Comparison of ENCODE assay signal across 11 cellular contexts in genomic region chr5:172178301-172179031, GRCh38. TPM values are rescaled to one million over a fixed set of nuclear protein-coding genes. Genes with fewer than 3 reads are reported as not detected.
DNase-seq lines count a peak whose midpoint lies in the region; ATAC-seq and TF ChIP-seq lines count a peak whose summit lies in the region.
"Had no signal": no experiment of that assay in that cellular context is flagged by ENCODE, and none has a peak within 500 bp of the region (broad histone marks: within the 10 kb centered on the region; RNA-seq: fewer than 3 reads in every experiment).

No MANE protein-coding gene starts in this region.

- H2BK5ac ChIP-seq in mesenchymal stem cell (ENCODE audit: low read depth, low read length, poor library complexity, severe bottlenecking), result no peak overlapping the region

- no peak overlapping the region for H3K14ac ChIP-seq in mesenchymal stem cell (ENCODE audit: low read length in 2 of 2)

- peak overlapping the region; percentile 18 for H2AK5ac ChIP-seq in mesenchymal stem cell (ENCODE audit: low read length, severe bottlenecking)

- 81% methylated on average over 20 of the region's 20 CpGs for WGBS in mesenchymal stem cell

- peak overlapping the region; percentile 91 for H3K4me3 Mint-ChIP-seq in CD4-positive, alpha-beta T cell
- H3K4me3 Mint-ChIP-seq in activated T-helper 17 cell treated with anti-CD3 and anti-CD28 coated beads, Interleukin-2, amount 50 U/mL, for 72 hours, result peak overlapping the region; percentile 97
- H3K4me3 Mint-ChIP-seq in Calu3 (ENCODE audit: low read depth, unreplicated experiment), result no peak overlapping the region

- H3K27me3 Mint-ChIP-seq in CD4-positive, alpha-beta T cell, result no peaks in the 10 kb centered on the region
- no peaks in the 10 kb centered on the region for H3K27me3 Mint-ChIP-seq in activated T-helper 17 cell treated with anti-CD3 and anti-CD28 coated beads, Interleukin-2, amount 50 U/mL, for 72 hours
- H3K27me3 Mint-ChIP-seq in Calu3 (ENCODE audit: unreplicated experiment), result no peaks in the 10 kb centered on the region

- peaks cover 4% of the 10 kb centered on the region for H3K79me1 ChIP-seq in mesenchymal stem cell (replicated peaks; ENCODE audit: low read length, poor library complexity, severe bottlenecking)

- intact Hi-C loops in CD4-positive, alpha-beta T cell (cut with DNase I, micrococcal nuclease), result loop anchor here (1.0 to 10.0 kb wide), 4 partner anchors 9 to 586 kb away; partner anchors contain the start of gene STK10 (in 1 of the 2)
- intact Hi-C loops in Calu3 (cut with micrococcal nuclease; ENCODE audit: unreplicated experiment), result no loop called here

- peak overlapping the region in 1 of 2 experiments; percentile 32 for H3K4ac ChIP-seq in mesenchymal stem cell (ENCODE audit: low read depth in 1 of 2, low read length in 2 of 2)

- TF ChIP-seq CTCF in CD4-positive, alpha-beta T cell (IDR thresholded peaks at IDR 0.05), result no peak
- TF ChIP-seq CTCF in Calu3 (IDR thresholded peaks at IDR 0.05; ENCODE audit: unreplicated experiment), result no peak

- peak overlapping the region; percentile 49 to 87 for H2BK12ac ChIP-seq in mesenchymal stem cell (ENCODE audit: low read length in 2 of 2)

- DNase-seq in CD4-positive, alpha-beta T cell, result peak in 4 of 10 experiments; percentile 28 to 65 (median 47)
- DNase-seq in mesenchymal stem cell (no peak), NCI-H2196 treated with DMSO at 0.1 percent for 48 hours (lab: John Stamatoyannopoulos, UW; ENCODE audit: unreplicated experiment) (no peak), Calu3 (no peak), DMS53 treated with DMSO at 0.1 percent for 48 hours (lab: John Stamatoyannopoulos, UW; ENCODE audit: unreplicated experiment) (no peak)
- DNase-seq: NCI-H2227 treated with DMSO at 0.1 percent for 48 hours had no signal

- H2AFZ ChIP-seq in mesenchymal stem cell (ENCODE audit: low read depth, low read length), result no peak overlapping the region

- no peak overlapping the region for H3K4me3 ChIP-seq in mesenchymal stem cell (ENCODE audit: insufficient read depth in 1 of 2, low read depth in 1 of 2, low read length in 2 of 2)

- no peak overlapping the region for H3K4me2 ChIP-seq in mesenchymal stem cell (ENCODE audit: low read length, poor library complexity, severe bottlenecking)

- H3K36me3 Mint-ChIP-seq in CD4-positive, alpha-beta T cell (ENCODE audit: low read depth), result peaks cover 67% of the 10 kb centered on the region
- H3K36me3 Mint-ChIP-seq in activated T-helper 17 cell treated with anti-CD3 and anti-CD28 coated beads, Interleukin-2, amount 50 U/mL, for 72 hours (ENCODE audit: low read depth), result peaks cover 89% of the 10 kb centered on the region
- H3K36me3 Mint-ChIP-seq in Calu3 (ENCODE audit: insufficient read depth, unreplicated experiment), result peaks cover 10% of the 10 kb centered on the region

- peak overlapping the region; percentile 43 for H4K91ac ChIP-seq in mesenchymal stem cell (ENCODE audit: low read length)

- peak overlapping the region; percentile 98 for H3K27ac Mint-ChIP-seq in CD4-positive, alpha-beta T cell
- peak overlapping the region; percentile 98 for H3K27ac Mint-ChIP-seq in activated T-helper 17 cell treated with anti-CD3 and anti-CD28 coated beads, Interleukin-2, amount 50 U/mL, for 72 hours
- no peak overlapping the region for H3K27ac Mint-ChIP-seq in Calu3 (ENCODE audit: unreplicated experiment)

- peak overlapping the region in 1 of 2 experiments; percentile 77 for H3K18ac ChIP-seq in mesenchymal stem cell (ENCODE audit: low read depth in 1 of 2, low read length in 2 of 2)

- H2BK120ac ChIP-seq in mesenchymal stem cell (ENCODE audit: low read depth, low read length), result no peak overlapping the region

- no peak overlapping the region for H3K23ac ChIP-seq in mesenchymal stem cell (ENCODE audit: low read length in 2 of 2)

- H3K27ac ChIP-seq in CD4-positive, alpha-beta T cell (ENCODE audit: low read depth, low read length), result peak overlapping the region; percentile 97
- H3K27ac ChIP-seq in KOPT-K1 (ENCODE audit: low read depth, low read length, poor library complexity, severe bottlenecking), result peak overlapping the region; percentile 99
- no peak overlapping the region for H3K27ac ChIP-seq in mesenchymal stem cell (ENCODE audit: low read length, poor library complexity, severe bottlenecking)

- ATAC-seq in CD4-positive, alpha-beta T cell (ENCODE audit: poor library complexity), result peak; percentile 12
- peak; percentile 20 for ATAC-seq in activated T-helper 17 cell treated with anti-CD3 and anti-CD28 coated beads, Interleukin-2, amount 50 U/mL, for 72 hours (replicated peaks)
- no peak for ATAC-seq in HG02870 (IDR thresholded peaks at IDR 0.05; ENCODE audit: unreplicated experiment)
- ATAC-seq: HCT116 had no signal

- no TSS peak for BruUV-seq in Calu3 (replicated peaks; lab: Mats Ljungman, UMichigan)

- H3K9me3 ChIP-seq in CD4-positive, alpha-beta T cell (ENCODE audit: control insufficient read depth, low read length), result no peaks in the 10 kb centered on the region
- H3K9me3 ChIP-seq in KOPT-K1 (ENCODE audit: insufficient read depth, low read length, poor library complexity, severe bottlenecking) (peaks cover 4% of the 10 kb centered on the region), mesenchymal stem cell (ENCODE audit: control insufficient read depth, low read length) (no peaks in the 10 kb centered on the region)

- H3K9ac ChIP-seq in mesenchymal stem cell (ENCODE audit: low read length), result no peak overlapping the region

- H3K36me3 ChIP-seq in KOPT-K1 (ENCODE audit: insufficient read depth, low read length) (peaks cover 5% of the 10 kb centered on the region; the same call in 1 of the 2 replicates), mesenchymal stem cell (ENCODE audit: control insufficient read depth in 1 of 2, insufficient read depth in 2 of 2, low read depth in 1 of 2, low read length in 2 of 2) (peaks cover 7 to 9% of the 10 kb centered on the region in 2 experiments)

- no peaks in the 10 kb centered on the region for H3K27me3 ChIP-seq in CD4-positive, alpha-beta T cell (ENCODE audit: control insufficient read depth, insufficient read depth, low read length)
- H3K27me3 ChIP-seq in mesenchymal stem cell (ENCODE audit: control insufficient read depth in 1 of 2, insufficient read depth in 1 of 2, low read length in 2 of 2), result no peaks in the 10 kb centered on the region

- CTCF ChIA-PET in CD4-positive, alpha-beta T cell (lab: Charles Lee), result interaction anchor here (0.7 to 2.4 kb wide), 4 partner anchors 9 to 172 kb away, joined by 3 to 11 read pairs (median 4); partner anchors contain the start of genes FBXW11 and STK10
- CTCF ChIA-PET in Calu3 (lab: Charles Lee), result interaction anchor here (0.6 kb wide), 1 partner anchor 122 kb away, joined by 4 read pairs; no protein-coding TSS in a partner anchor

- H3K9me3 Mint-ChIP-seq in CD4-positive, alpha-beta T cell, result no peaks in the 10 kb centered on the region
- H3K9me3 Mint-ChIP-seq in activated T-helper 17 cell treated with anti-CD3 and anti-CD28 coated beads, Interleukin-2, amount 50 U/mL, for 72 hours, result no peaks in the 10 kb centered on the region
- H3K9me3 Mint-ChIP-seq in Calu3 (ENCODE audit: low read depth, unreplicated experiment), result no peaks in the 10 kb centered on the region

- peak overlapping the region; percentile 70 for H4K8ac ChIP-seq in mesenchymal stem cell (ENCODE audit: low read length)

- POLR2A ChIA-PET in CD4-positive, alpha-beta T cell (lab: Charles Lee), result interaction anchor here (0.6 to 10.4 kb wide), 15 partner anchors 8 to 1709 kb away, joined by 3 to 592 read pairs (median 6); partner anchors contain the start of genes CPEB4, FBXW11, STK10 and UBTD2

- H2BK15ac ChIP-seq in mesenchymal stem cell (ENCODE audit: low read depth, poor library complexity, severe bottlenecking), result no peak overlapping the region

- H3K4me1 Mint-ChIP-seq in CD4-positive, alpha-beta T cell (ENCODE audit: low read depth), result peaks cover 93% of the 10 kb centered on the region
- H3K4me1 Mint-ChIP-seq in activated T-helper 17 cell treated with anti-CD3 and anti-CD28 coated beads, Interleukin-2, amount 50 U/mL, for 72 hours, result peaks cover 57% of the 10 kb centered on the region
- H3K4me1 Mint-ChIP-seq in Calu3 (ENCODE audit: low read depth, unreplicated experiment), result peaks cover 8% of the 10 kb centered on the region

- H3K4me1 ChIP-seq in mesenchymal stem cell (ENCODE audit: control insufficient read depth, insufficient read depth, low read depth, low read length), result peaks cover 29% of the 10 kb centered on the region

RNA-seq across cellular contexts. Expression of gene STK10, which starts 9.6 kb away (rescaled TPM):
- 100 to 1,000 TPM; 211 to 229 TPM for total RNA-seq in CD4-positive, alpha-beta T cell
- 100 to 1,000 TPM; 140 to 158 TPM for total RNA-seq in activated T-helper 17 cell treated with anti-CD3 and anti-CD28 coated beads, Interleukin-2, amount 50 U/mL, for 72 hours
- polyA plus RNA-seq in mesenchymal stem cell (2013, experiment 1 of 2), result 23.9 TPM
- polyA plus RNA-seq in mesenchymal stem cell (2013, experiment 2 of 2), result 21.2 TPM
- 27.4 and 32.1 TPM in 2 replicates for total RNA-seq in Calu3 (2022)

RNA-seq across cellular contexts. Expression of gene EFCAB9, which starts 15.5 kb away (rescaled TPM):
- not detected for total RNA-seq in CD4-positive, alpha-beta T cell
- total RNA-seq in activated T-helper 17 cell treated with anti-CD3 and anti-CD28 coated beads, Interleukin-2, amount 50 U/mL, for 72 hours, result not detected
- polyA plus RNA-seq in mesenchymal stem cell (2013, experiment 1 of 2), result not detected
- not detected for polyA plus RNA-seq in mesenchymal stem cell (2013, experiment 2 of 2)
- total RNA-seq in Calu3 (2022), result not detected in 2 replicates
- total RNA-seq: glomerular endothelial cell had no signal
